Comparison of ENCODE assay signal across 1 cellular context in the genomic region with DNA sequence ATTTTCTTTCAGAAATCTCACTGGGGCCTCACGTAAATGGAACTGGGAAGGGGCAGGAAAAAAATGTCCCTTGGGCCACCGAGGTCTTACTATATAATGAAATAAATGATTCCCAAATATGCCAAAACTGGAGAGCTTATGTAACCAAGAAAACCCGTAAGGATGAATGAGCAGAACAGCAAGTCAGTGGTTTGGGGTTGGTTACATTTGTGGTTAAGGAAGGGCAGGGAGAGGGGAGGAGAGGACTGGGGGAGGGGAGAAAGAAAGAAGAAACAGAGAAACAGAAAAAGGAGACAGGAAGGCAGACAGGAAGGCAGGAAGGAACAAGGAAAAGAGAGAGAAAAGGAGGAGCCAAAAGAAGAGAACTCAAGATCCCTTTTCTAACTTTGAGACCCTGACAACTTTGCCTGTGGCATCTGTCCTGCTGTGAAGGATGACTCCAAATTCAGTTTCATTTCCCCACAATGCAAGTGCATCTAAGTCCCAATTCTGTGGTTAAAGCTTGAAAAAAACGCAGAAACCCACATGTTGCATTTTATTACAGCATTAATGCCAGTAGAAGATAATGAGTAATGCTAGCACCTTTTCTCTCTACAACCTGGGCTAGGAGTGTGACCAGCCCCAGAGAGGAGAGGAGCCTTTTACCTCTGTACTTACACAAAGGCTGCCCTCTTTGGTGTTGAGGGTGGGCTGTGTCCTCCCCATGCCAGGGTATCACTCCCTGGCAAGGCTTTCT.
TF ChIP-seq lines count a peak whose summit lies in the region.

No MANE protein-coding gene starts in this region.

TF ChIP-seq in GM12878, 131 proteins besides CTCF, POLR2A, EP300 and RAD21 (continued from another document):
- TF ChIP-seq SPI1 (IDR thresholded peaks at IDR 0.05; ENCODE audit: borderline replicate concordance, insufficient read depth, low read depth, low read length) (peak; percentile 12; the same call in 1 of the 2 replicates), CEBPB (IDR thresholded peaks at IDR 0.05; ENCODE audit: borderline replicate concordance in 1 of 2, low read depth in 2 of 2, low read length in 2 of 2) (no peak), CREB1 (IDR thresholded peaks at IDR 0.05; ENCODE audit: low read depth) (no peak), NR2C2 (IDR thresholded peaks at IDR 0.05; ENCODE audit: borderline replicate concordance, control insufficient read depth, insufficient read length, low read depth) (no peak)
